Comparison of ENCODE assay signal across 8 cellular contexts in genomic region chr11:74593463-74593862, GRCh38. TPM values are rescaled to one million over a fixed set of nuclear protein-coding genes. Genes with fewer than 3 reads are reported as not detected.
DNase-seq lines count a peak whose midpoint lies in the region; ATAC-seq and TF ChIP-seq lines count a peak whose summit lies in the region.

No MANE protein-coding gene starts in this region.

- H3K4me2 ChIP-seq in mesendoderm (ENCODE audit: low read length) = peak overlapping the region; percentile 77

- no peak overlapping the region for H2BK15ac ChIP-seq in mesendoderm (replicated peaks; ENCODE audit: low read depth)

- H3K27ac ChIP-seq in heart right ventricle (peak overlapping the region in 4 of 10 donors; percentile 79 to 96 (median 90)), brain microvascular endothelial cell (no peak overlapping the region), mesendoderm (ENCODE audit: low read depth, low read length) (no peak overlapping the region), urinary bladder (ENCODE audit: low read depth) (no peak overlapping the region)

- no peak overlapping the region for H4K5ac ChIP-seq in mesendoderm (ENCODE audit: low read length)

- H3K56ac ChIP-seq in mesendoderm (ENCODE audit: low read length) = peak overlapping the region; percentile 100

- H3K9me3 ChIP-seq in heart right ventricle = no peaks in the 10 kb centered on the region

- in situ Hi-C loops in brain microvascular endothelial cell (cut with HindIII; ENCODE audit: low pct_ligation_motif_present, low sequenced_read_pairs) = no loop called here

- no peak overlapping the region for H2AK5ac ChIP-seq in mesendoderm (ENCODE audit: low read length)

- 0 to 6% methylated on average over 1 of the region's 1 CpG for WGBS in heart right ventricle, 2 donors
- no CpG with 5 or more reads among the region's 1 CpG for WGBS in mesendoderm (ENCODE audit: extremely low coverage, insufficient coverage, low lambda C conversion rate)
- 3% methylated on average over 1 of the region's 1 CpG for WGBS in urinary bladder

- no peak overlapping the region for H3K18ac ChIP-seq in mesendoderm (ENCODE audit: low read length)

- H3K79me2 ChIP-seq in mesendoderm (ENCODE audit: control insufficient read depth, insufficient read depth, low read length) = peaks cover 11% of the 10 kb centered on the region

- no peak overlapping the region for H2BK5ac ChIP-seq in mesendoderm (ENCODE audit: low read length)

- DNase-seq in heart right ventricle (no peak), cardiac septum (ENCODE audit: low spot score) (no peak), brain microvascular endothelial cell (no peak), mesendoderm (no peak), GM19238 (ENCODE audit: insufficient read length, low spot score) (no peak), DMS 273 treated with DMSO at 0.1 percent for 48 hours (lab: John Stamatoyannopoulos, UW) (no peak), NCI-H226 (no peak)

- intact Hi-C loops in heart right ventricle (cut with DNase I) (no loop called here), cardiac septum (cut with DNase I) (no loop called here)

- no peak overlapping the region for H3K23ac ChIP-seq in mesendoderm (ENCODE audit: low read length)

- peaks cover 0 to 21% (median 17%) of the 10 kb centered on the region in 9 donors for H3K4me1 ChIP-seq in heart right ventricle
- no peaks in the 10 kb centered on the region for H3K4me1 ChIP-seq in mesendoderm (ENCODE audit: control insufficient read depth, low read depth, low read length)
- no peaks in the 10 kb centered on the region for H3K4me1 ChIP-seq in urinary bladder (ENCODE audit: insufficient read depth)

- H3K4ac ChIP-seq in mesendoderm (ENCODE audit: low read depth, low read length) = no peak overlapping the region

- H3K79me1 ChIP-seq in mesendoderm (ENCODE audit: low read length) = peaks cover 7% of the 10 kb centered on the region

- no peak for TF ChIP-seq CTCF in heart right ventricle (IDR thresholded peaks at IDR 0.05)
- TF ChIP-seq CTCF in brain microvascular endothelial cell (IDR thresholded peaks at IDR 0.05; ENCODE audit: low read depth, low read length, missing control alignments) = no peak

- no peak overlapping the region for H2BK120ac ChIP-seq in mesendoderm (ENCODE audit: low read depth, low read length)

- peaks cover 0 to 45% (median 7%) of the 10 kb centered on the region in 9 donors for H3K36me3 ChIP-seq in heart right ventricle
- H3K36me3 ChIP-seq in brain microvascular endothelial cell (replicated peaks) = no peaks in the 10 kb centered on the region
- H3K36me3 ChIP-seq in mesendoderm (ENCODE audit: control insufficient read depth, insufficient read depth, low read length) = no peaks in the 10 kb centered on the region
- peaks cover 1% of the 10 kb centered on the region for H3K36me3 ChIP-seq in urinary bladder (ENCODE audit: insufficient read depth)

- no peak for ATAC-seq in heart right ventricle

- H3K27me3 ChIP-seq in heart right ventricle (no peaks in the 10 kb centered on the region), brain microvascular endothelial cell (replicated peaks) (no peaks in the 10 kb centered on the region), mesendoderm (ENCODE audit: insufficient read depth, low read length, poor library complexity) (no peaks in the 10 kb centered on the region)

- H3K4me3 ChIP-seq in heart right ventricle (peak overlapping the region; percentile 85 to 100 (median 94)), brain microvascular endothelial cell (ENCODE audit: low read depth, low read length) (peak overlapping the region; percentile 90), mesendoderm (ENCODE audit: low read length) (peak overlapping the region; percentile 100), urinary bladder (ENCODE audit: low read depth, low read length) (peak overlapping the region; percentile 91)

- peak overlapping the region; percentile 99 for H3K9ac ChIP-seq in mesendoderm (ENCODE audit: low read length)

- no peak overlapping the region for H4K8ac ChIP-seq in mesendoderm (ENCODE audit: low read depth, low read length)

RNA-seq across cellular contexts. Expression of gene POLD3, which starts 1.1 kb away (rescaled TPM):
- 1 to 10 TPM; 5.2 to 8.8 (median 8.2) TPM for total RNA-seq in heart right ventricle
- 1 to 10 TPM; 4.7 to 6.5 TPM for polyA plus RNA-seq in heart right ventricle
- total RNA-seq in cardiac septum = 6.9 TPM
- 25.4 TPM for polyA plus RNA-seq in mesendoderm (2013, experiment 1 of 2)
- 24.6 TPM for polyA plus RNA-seq in mesendoderm (2013, experiment 2 of 2)
- 25.5 TPM for total RNA-seq in urinary bladder
- polyA plus RNA-seq in urinary bladder = 15.9 TPM
